Comparison of ENCODE assay signal across 17 cellular contexts in the genomic region with DNA sequence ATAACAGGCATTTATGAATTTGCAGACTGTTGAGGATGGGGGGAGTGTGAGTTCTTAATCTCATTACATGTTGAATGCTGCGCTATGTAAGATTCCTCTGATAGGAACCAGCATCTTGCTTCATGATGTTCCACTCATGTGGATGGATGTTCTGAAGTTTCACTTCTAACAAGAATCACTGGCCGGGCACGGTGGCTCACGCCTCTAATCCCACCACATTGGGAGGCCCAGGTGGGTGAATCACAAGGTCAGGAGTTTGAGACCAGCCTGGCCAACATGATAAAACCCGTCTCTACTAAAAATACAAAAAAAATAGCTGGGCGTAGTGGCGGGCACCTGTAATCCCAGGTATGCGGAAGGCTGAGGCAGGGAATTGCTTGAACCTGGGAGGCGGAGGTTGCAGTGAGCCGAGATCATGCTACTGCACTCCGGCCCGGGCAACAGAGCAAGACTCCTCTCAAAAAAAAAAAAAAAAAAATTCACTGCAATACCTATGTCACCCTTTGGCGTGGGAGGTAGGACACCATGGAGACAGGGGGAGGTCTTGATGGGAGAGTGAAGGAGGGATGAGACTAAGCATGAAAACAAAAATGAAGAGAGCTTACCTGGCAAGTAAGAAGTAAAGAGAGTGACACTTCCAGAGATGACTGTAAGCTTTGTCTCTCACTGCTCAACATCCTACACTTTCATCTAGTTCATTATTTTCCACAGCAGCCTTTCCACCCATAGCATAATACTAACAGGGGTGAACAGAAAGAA.
A peak's percentile ranks its signal among the peaks of the same experiment; 100 is the strongest.
DNase-seq lines count a peak whose midpoint lies in the region; ATAC-seq and TF ChIP-seq lines count a peak whose summit lies in the region.
"Had no signal": no experiment of that assay in that cellular context is flagged by ENCODE, and none has a peak within 500 bp of the region (broad histone marks: within the 10 kb centered on the region; RNA-seq: fewer than 3 reads in every experiment).

No MANE protein-coding gene starts in this region.

- H3K27ac ChIP-seq in A673 (ENCODE audit: low read depth, low read length, poor library complexity, severe bottlenecking): peak overlapping the region; percentile 20

- H3K36me3 Mint-ChIP-seq in activated CD4-positive, alpha-beta T cell treated with anti-CD3 and anti-CD28 coated beads, Interleukin-2, amount 10 ng/mL, durations not matched to agents 24 days and 14 days (ENCODE audit: low read depth): no peaks in the 10 kb centered on the region
- no peaks in the 10 kb centered on the region for H3K36me3 Mint-ChIP-seq in stimulated activated naive B cell treated with anti-CD40 and anti-IgM and Interleukin-4, amounts not matched to agents 10 μg/mL and 1 μg/mL and 100 μg/mL, for 72 hours
- H3K36me3 Mint-ChIP-seq: CD4-positive, CD25-positive, alpha-beta regulatory T cell had no signal

- peaks cover 9% of the 10 kb centered on the region for H3K27me3 Mint-ChIP-seq in activated CD4-positive, alpha-beta T cell treated with anti-CD3 and anti-CD28 coated beads, Interleukin-2, amount 10 ng/mL, durations not matched to agents 24 days and 14 days
- H3K27me3 Mint-ChIP-seq in stimulated activated naive B cell treated with anti-CD40 and anti-IgM and Interleukin-4, amounts not matched to agents 10 μg/mL and 1 μg/mL and 100 μg/mL, for 72 hours: no peaks in the 10 kb centered on the region

- H3K4me1 Mint-ChIP-seq in activated CD4-positive, alpha-beta T cell treated with anti-CD3 and anti-CD28 coated beads, Interleukin-2, amount 10 ng/mL, durations not matched to agents 24 days and 14 days: peaks cover 17% of the 10 kb centered on the region
- peaks cover 0 to 3% of the 10 kb centered on the region in 2 donors for H3K4me1 Mint-ChIP-seq in stimulated activated naive B cell treated with anti-CD40 and anti-IgM and Interleukin-4, amounts not matched to agents 10 μg/mL and 1 μg/mL and 100 μg/mL, for 72 hours

- intact Hi-C loops in activated CD4-positive, alpha-beta T cell treated with anti-CD3 and anti-CD28 coated beads, Interleukin-2, amount 10 ng/mL, durations not matched to agents 24 days and 14 days (cut with micrococcal nuclease): loop anchor here (1.0 to 2.0 kb wide), 2 partner anchors 17 to 30 kb away; no protein-coding TSS in a partner anchor
- intact Hi-C loops in A673 (cut with micrococcal nuclease; ENCODE audit: unreplicated experiment): loop anchor here (5.0 kb wide), 1 partner anchor 314 kb away; no protein-coding TSS in a partner anchor

- no peak for ATAC-seq in stimulated activated naive B cell treated with anti-CD40 and anti-IgM and Interleukin-4, amounts not matched to agents 10 μg/mL and 1 μg/mL and 100 μg/mL, for 72 hours (replicated peaks)
- ATAC-seq in HG03139 (IDR thresholded peaks at IDR 0.05; ENCODE audit: unreplicated experiment): no peak

- H3K9me3 ChIP-seq in A673 (ENCODE audit: low read depth, low read length, poor library complexity, severe bottlenecking): no peaks in the 10 kb centered on the region
- H3K9me3 ChIP-seq: MG63 had no signal

- TF ChIP-seq CTCF in A673 (conservative IDR thresholded peaks at IDR 0.05; ENCODE audit: low read depth, low read length): no peak

- no peak for DNase-seq in activated CD4-positive, alpha-beta T cell treated with anti-CD3 and anti-CD28 coated beads, Interleukin-2, amount 10 ng/mL, durations not matched to agents 24 days and 14 days
- DNase-seq in activated CD4-positive, alpha-beta T cell treated with anti-CD3 and anti-CD28 coated beads for 1 hour: no peak
- DNase-seq in A673 (ENCODE audit: low spot score): no peak
- DNase-seq in activated naive CD4-positive, alpha-beta T cell treated with anti-CD3 and anti-CD28 coated beads, Interleukin-2, amount 50 U/mL, for 16 hours: peak; percentile 50
- peak; percentile 21 for DNase-seq in stimulated activated CD4-positive, alpha-beta T cell treated with anti-CD3 and anti-CD28 coated beads, Interleukin-2, amount 100 ng/mL, for 4 hours (ENCODE audit: low read depth)
- no peak for DNase-seq in ecto neural progenitor cell (ENCODE audit: low spot score)
- DNase-seq in stimulated activated naive B cell treated with anti-CD40 and anti-IgM and Interleukin-4, amounts not matched to agents 10 μg/mL and 1 μg/mL and 100 μg/mL, for 72 hours: no peak
- DNase-seq: Calu3; H7; MG63; NCI-H1092 treated with DMSO at 0.1 percent for 48 hours; NCI-H1694; NCI-H345; NCI-H69; NK-92 treated with Interleukin-12 subunit alpha and Interleukin-12 subunit beta, amount 100 ng/mL, for 24 hours had no signal

- no peaks in the 10 kb centered on the region for H3K27me3 ChIP-seq in A673 (replicated peaks; ENCODE audit: insufficient read depth, low read depth, low read length, poor library complexity)
- H3K27me3 ChIP-seq: MG63 had no signal

- POLR2A ChIA-PET in A673 (lab: Charles Lee; ENCODE audit: low non-redundant PET): no interaction called here

- H3K9me3 Mint-ChIP-seq in activated CD4-positive, alpha-beta T cell treated with anti-CD3 and anti-CD28 coated beads, Interleukin-2, amount 10 ng/mL, durations not matched to agents 24 days and 14 days: peaks cover 5% of the 10 kb centered on the region
- H3K9me3 Mint-ChIP-seq in stimulated activated naive B cell treated with anti-CD40 and anti-IgM and Interleukin-4, amounts not matched to agents 10 μg/mL and 1 μg/mL and 100 μg/mL, for 72 hours: no peaks in the 10 kb centered on the region
- H3K9me3 Mint-ChIP-seq: CD4-positive, CD25-positive, alpha-beta regulatory T cell had no signal

- H3K4me1 ChIP-seq in A673 (ENCODE audit: insufficient read depth, low read length, poor library complexity, severe bottlenecking): peaks cover 37% of the 10 kb centered on the region

- H3K36me3 ChIP-seq in A673 (ENCODE audit: insufficient read depth, low read length, poor library complexity, severe bottlenecking): no peaks in the 10 kb centered on the region
- H3K36me3 ChIP-seq: MG63 had no signal

- peak overlapping the region; percentile 68 for H3K27ac Mint-ChIP-seq in activated CD4-positive, alpha-beta T cell treated with anti-CD3 and anti-CD28 coated beads, Interleukin-2, amount 10 ng/mL, durations not matched to agents 24 days and 14 days
- H3K27ac Mint-ChIP-seq in stimulated activated naive B cell treated with anti-CD40 and anti-IgM and Interleukin-4, amounts not matched to agents 10 μg/mL and 1 μg/mL and 100 μg/mL, for 72 hours: no peak overlapping the region

- no peak overlapping the region for H3K4me3 ChIP-seq in A673 (ENCODE audit: low read depth, low read length, poor library complexity, severe bottlenecking)
- H3K4me3 ChIP-seq: MG63 had no signal

- no TSS peak for BruUV-seq in A673 (replicated peaks; lab: Mats Ljungman, UMichigan)

- CTCF ChIA-PET in A673 (lab: Charles Lee): no interaction called here

- peak overlapping the region; percentile 7 for H3K4me3 Mint-ChIP-seq in activated CD4-positive, alpha-beta T cell treated with anti-CD3 and anti-CD28 coated beads, Interleukin-2, amount 10 ng/mL, durations not matched to agents 24 days and 14 days
- no peak overlapping the region for H3K4me3 Mint-ChIP-seq in stimulated activated naive B cell treated with anti-CD40 and anti-IgM and Interleukin-4, amounts not matched to agents 10 μg/mL and 1 μg/mL and 100 μg/mL, for 72 hours
- H3K4me3 Mint-ChIP-seq: CD4-positive, CD25-positive, alpha-beta regulatory T cell had no signal

Comparison
In these comparisons a context has a peak if more than half of its experiments do, and no peak if none do; other contexts are left out.
1. DNase-seq: peak in activated naive CD4-positive, alpha-beta T cell treated with anti-CD3 and anti-CD28 coated beads, Interleukin-2, amount 50 U/mL, for 16 hours (single experiment) and stimulated activated CD4-positive, alpha-beta T cell treated with anti-CD3 and anti-CD28 coated beads, Interleukin-2, amount 100 ng/mL, for 4 hours (single experiment); none in activated CD4-positive, alpha-beta T cell treated with anti-CD3 and anti-CD28 coated beads, Interleukin-2, amount 10 ng/mL, durations not matched to agents 24 days and 14 days (single experiment), activated CD4-positive, alpha-beta T cell treated with anti-CD3 and anti-CD28 coated beads for 1 hour (single experiment), A673 (single experiment), ecto neural progenitor cell (single experiment) and stimulated activated naive B cell treated with anti-CD40 and anti-IgM and Interleukin-4, amounts not matched to agents 10 μg/mL and 1 μg/mL and 100 μg/mL, for 72 hours (single experiment).